In genomic region chr10:73413528-73414229, GRCh38 we compare ENCODE assay signal across 1 cellular context.
TF ChIP-seq lines count a peak whose summit lies in the region.

ANXA7 (minus strand) TSS chr10:73414058; CDS start chr10:73400856, 13,202 bp downstream.

TF ChIP-seq in HepG2, 621 proteins besides CTCF, POLR2A, EP300 and RAD21 (continued from another document and continues in another):
- TF ChIP-seq ZFP1 (CRISPR knock-in tag; IDR thresholded peaks at IDR 0.05) (no peak), ZNF724P (CRISPR knock-in tag; IDR thresholded peaks at IDR 0.05; ENCODE audit: borderline replicate concordance) (no peak; the same call in 1 of the 2 replicates), ZNF788 (CRISPR knock-in tag; IDR thresholded peaks at IDR 0.05; ENCODE audit: borderline replicate concordance) (peak; percentile 58; the same call in 1 of the 2 replicates), ZNF768 (CRISPR knock-in tag; IDR thresholded peaks at IDR 0.05) (peak; percentile 61; the same call in 1 of the 2 replicates), PRDM10 (CRISPR knock-in tag; IDR thresholded peaks at IDR 0.05; ENCODE audit: low read depth) (peak; percentile 79; the same call in 1 of the 2 replicates), MED13 (CRISPR knock-in tag; IDR thresholded peaks at IDR 0.05) (no peak; the same call in 1 of the 2 replicates), MAFK (conservative IDR thresholded peaks at IDR 0.05 in 1 of 2, IDR thresholded peaks at IDR 0.05 in 1 of 2; ENCODE audit: low read length in 2 of 2) (peak; percentile 15 to 66), MYNN (CRISPR knock-in tag; IDR thresholded peaks at IDR 0.05; ENCODE audit: low read depth) (no peak), ZNF34 (CRISPR knock-in tag; IDR thresholded peaks at IDR 0.05; ENCODE audit: borderline replicate concordance) (peak; percentile 95; the same call in 1 of the 2 replicates), SALL2 (CRISPR knock-in tag; IDR thresholded peaks at IDR 0.05) (no peak; the same call in 1 of the 2 replicates), ZFAT (CRISPR knock-in tag; conservative IDR thresholded peaks at IDR 0.05) (no peak), GATA4 (IDR thresholded peaks at IDR 0.05; ENCODE audit: borderline replicate concordance, low read depth) (no peak), ZNF460 (CRISPR knock-in tag; IDR thresholded peaks at IDR 0.05; ENCODE audit: borderline replicate concordance) (no peak), ZNF281 (CRISPR knock-in tag; IDR thresholded peaks at IDR 0.05; ENCODE audit: borderline replicate concordance) (no peak), NR2F2 (IDR thresholded peaks at IDR 0.05; ENCODE audit: borderline replicate concordance, low read depth) (no peak), FOXM1 (CRISPR knock-in tag; IDR thresholded peaks at IDR 0.05) (no peak), ATF5 (CRISPR knock-in tag; IDR thresholded peaks at IDR 0.05; ENCODE audit: low read depth) (peak; percentile 94; the same call in 1 of the 2 replicates), ZNF501 (CRISPR knock-in tag; IDR thresholded peaks at IDR 0.05) (peak; percentile 94), CBX1 (IDR thresholded peaks at IDR 0.05; ENCODE audit: low read depth) (peak; percentile 70), ZNF260 (CRISPR knock-in tag; IDR thresholded peaks at IDR 0.05; ENCODE audit: borderline replicate concordance, low read depth) (peak; percentile 71; the same call in 1 of the 2 replicates), POLR2G (IDR thresholded peaks at IDR 0.05; ENCODE audit: low read depth, low read length) (peak; percentile 83), ZNF333 (CRISPR knock-in tag; IDR thresholded peaks at IDR 0.05; ENCODE audit: borderline replicate concordance) (peak; percentile 72; the same call in 1 of the 2 replicates), ZBTB7A (CRISPR knock-in tag; IDR thresholded peaks at IDR 0.05) (peak; percentile 89), ARID4A (CRISPR knock-in tag; IDR thresholded peaks at IDR 0.05; ENCODE audit: borderline replicate concordance) (peak; percentile 96), NFYB (CRISPR knock-in tag; IDR thresholded peaks at IDR 0.05) (peak; percentile 66), HMGXB3 (CRISPR knock-in tag; IDR thresholded peaks at IDR 0.05; ENCODE audit: borderline replicate concordance) (peak; percentile 65), NFE2L2 (IDR thresholded peaks at IDR 0.05; ENCODE audit: low read length) (peak; percentile 62), ZNF574 (CRISPR knock-in tag; IDR thresholded peaks at IDR 0.05) (peak; percentile 61), SAFB2 (CRISPR knock-in tag; IDR thresholded peaks at IDR 0.05; ENCODE audit: borderline replicate concordance, low read depth) (peak; percentile 90; the same call in 1 of the 2 replicates), PITX1 (CRISPR knock-in tag; IDR thresholded peaks at IDR 0.05) (peak; percentile 75), ZNF354B (CRISPR knock-in tag; IDR thresholded peaks at IDR 0.05) (no peak), MZF1 (CRISPR knock-in tag; IDR thresholded peaks at IDR 0.05; ENCODE audit: borderline replicate concordance) (no peak), TCF7L2 (IDR thresholded peaks at IDR 0.05; ENCODE audit: low read depth, low read length) (no peak), NFE2 (CRISPR knock-in tag; IDR thresholded peaks at IDR 0.05) (no peak), ARID2 (CRISPR knock-in tag; IDR thresholded peaks at IDR 0.05; ENCODE audit: borderline replicate concordance) (peak; percentile 53; the same call in 1 of the 2 replicates), BRCA1 (CRISPR knock-in tag; IDR thresholded peaks at IDR 0.05) (peak; percentile 50), JARID2 (CRISPR knock-in tag; IDR thresholded peaks at IDR 0.05; ENCODE audit: insufficient replicate concordance) (no peak)
